ENCODE assay signal across 13 cellular contexts in genomic region chr22:36322602-36322915, GRCh38.
A peak's percentile ranks its signal among the peaks of the same experiment; 100 is the strongest.
DNase-seq lines count a peak whose midpoint lies in the region; ATAC-seq, FAIRE-seq and TF ChIP-seq lines count a peak whose summit lies in the region.
"Had no signal": no experiment of that assay in that cellular context is flagged by ENCODE, and none has a peak within 500 bp of the region (broad histone marks: within the 10 kb centered on the region; RNA-seq: fewer than 3 reads in every experiment).

No MANE protein-coding gene starts in this region.

- TF ChIP-seq CTCF in heart left ventricle (IDR thresholded peaks at IDR 0.05) (no peak), endothelial cell of umbilical vein (IDR thresholded peaks at IDR 0.05; ENCODE audit: extremely low read depth in 1 of 2, insufficient read depth in 1 of 2, low read depth in 1 of 2, low read length in 2 of 2) (no peak), osteocyte (IDR thresholded peaks at IDR 0.05) (no peak), upper lobe of left lung (IDR thresholded peaks at IDR 0.05) (no peak)

- H4K20me1 ChIP-seq in endothelial cell of umbilical vein (replicated peaks; ENCODE audit: control insufficient read depth, extremely low read depth, insufficient read depth, low read length), result no peaks in the 10 kb centered on the region
- 0 out of 2 replicates have a peak, but pooled peaks cover 5% of the 10 kb centered on the region for H4K20me1 ChIP-seq in Karpas-422 (ENCODE audit: insufficient read depth, low read depth, low read length)

- H3K27ac ChIP-seq in heart left ventricle, result peak overlapping the region; percentile 89 to 100 (median 94)
- peak overlapping the region; percentile 72 for H3K27ac ChIP-seq in endothelial cell of umbilical vein (ENCODE audit: insufficient read depth, low read depth, low read length)
- peak overlapping the region; percentile 88 to 93 (median 90) for H3K27ac ChIP-seq in upper lobe of left lung
- H3K27ac ChIP-seq in effector memory CD4-positive, alpha-beta T cell (ENCODE audit: insufficient read depth, low read length, poor library complexity, severe bottlenecking), result no peak overlapping the region
- no peak overlapping the region for H3K27ac ChIP-seq in Karpas-422 (ENCODE audit: low read length)

- H3K36me3 ChIP-seq in heart left ventricle, result peaks cover 0 to 100% (median 89%) of the 10 kb centered on the region in 9 donors
- H3K36me3 ChIP-seq in endothelial cell of umbilical vein (ENCODE audit: control insufficient read depth in 2 of 2, extremely low read depth in 1 of 2, insufficient read depth in 2 of 2, low read length in 2 of 2), result peaks cover 77 to 81% of the 10 kb centered on the region in 2 experiments
- peaks cover 61 to 96% (median 89%) of the 10 kb centered on the region in 4 donors for H3K36me3 ChIP-seq in upper lobe of left lung
- H3K36me3 ChIP-seq in effector memory CD4-positive, alpha-beta T cell (ENCODE audit: control insufficient read depth, insufficient read depth, low read length), result peaks cover 100% of the 10 kb centered on the region
- H3K36me3 ChIP-seq in Karpas-422 (ENCODE audit: insufficient read depth, low read length), result peaks cover 5% of the 10 kb centered on the region

- no TSS peak for BruUV-seq in endothelial cell of umbilical vein (replicated peaks; lab: Mats Ljungman, UMichigan)

- H3K9me3 Mint-ChIP-seq in osteocyte (ENCODE audit: unreplicated experiment), result no peaks in the 10 kb centered on the region

- H3K9me3 ChIP-seq in heart left ventricle (no peaks in the 10 kb centered on the region), endothelial cell of umbilical vein (replicated peaks; ENCODE audit: control insufficient read depth, insufficient read depth, low read length) (no peaks in the 10 kb centered on the region), upper lobe of left lung (no peaks in the 10 kb centered on the region), Karpas-422 (ENCODE audit: low read length) (no peaks in the 10 kb centered on the region)
- H3K9me3 ChIP-seq in effector memory CD4-positive, alpha-beta T cell (ENCODE audit: control insufficient read depth, low read length), result no peaks in the 10 kb centered on the region
- H3K9me3 ChIP-seq: pancreas had no signal

- no peak overlapping the region for H3K4me3 Mint-ChIP-seq in osteocyte (ENCODE audit: unreplicated experiment)

- no peaks in the 10 kb centered on the region for H3K27me3 ChIP-seq in heart left ventricle
- H3K27me3 ChIP-seq in endothelial cell of umbilical vein (ENCODE audit: control insufficient read depth in 2 of 2, insufficient read depth in 2 of 2, low read length in 2 of 2), result no peaks in the 10 kb centered on the region
- H3K27me3 ChIP-seq in upper lobe of left lung, result no peaks in the 10 kb centered on the region
- no peaks in the 10 kb centered on the region for H3K27me3 ChIP-seq in effector memory CD4-positive, alpha-beta T cell (replicated peaks; ENCODE audit: control insufficient read depth, insufficient read depth, low read length, poor library complexity, severe bottlenecking)
- H3K27me3 ChIP-seq in Karpas-422 (ENCODE audit: low read length), result no peaks in the 10 kb centered on the region
- H3K27me3 ChIP-seq: pancreas had no signal

- peaks cover 52% of the 10 kb centered on the region for H3K4me1 Mint-ChIP-seq in osteocyte (ENCODE audit: unreplicated experiment)

- H3K4me3 ChIP-seq in heart left ventricle (no peak overlapping the region), endothelial cell of umbilical vein (replicated peaks in 1 of 3; ENCODE audit: insufficient read depth in 1 of 3, low read depth in 1 of 3, low read length in 3 of 3) (no peak overlapping the region), upper lobe of left lung (no peak overlapping the region), Karpas-422 (ENCODE audit: low read length) (no peak overlapping the region)
- H3K4me3 ChIP-seq in effector memory CD4-positive, alpha-beta T cell (ENCODE audit: insufficient read depth, low read depth, low read length, poor library complexity, severe bottlenecking), result no peak overlapping the region
- H3K4me3 ChIP-seq: GM12878, pancreas had no signal

- ATAC-seq in heart left ventricle (no peak), upper lobe of left lung (ENCODE audit: low FRiP score in 2 of 2) (no peak)
- ATAC-seq: GM12878 had no signal

- peaks cover 52% of the 10 kb centered on the region for H3K36me3 Mint-ChIP-seq in osteocyte (ENCODE audit: unreplicated experiment)

- peaks cover 94% of the 10 kb centered on the region for H3K79me2 ChIP-seq in endothelial cell of umbilical vein (ENCODE audit: control insufficient read depth, insufficient read depth, low read length)
- H3K79me2 ChIP-seq in Karpas-422 (ENCODE audit: low read length), result no peaks in the 10 kb centered on the region

- H3K27ac Mint-ChIP-seq in osteocyte (ENCODE audit: unreplicated experiment), result peak overlapping the region; percentile 100

- peaks cover 22 to 73% (median 62%) of the 10 kb centered on the region in 12 donors for H3K4me1 ChIP-seq in heart left ventricle
- peaks cover 55% of the 10 kb centered on the region for H3K4me1 ChIP-seq in endothelial cell of umbilical vein (ENCODE audit: control insufficient read depth, extremely low read depth, insufficient read depth, low read length)
- peaks cover 48 to 72% (median 67%) of the 10 kb centered on the region in 4 donors for H3K4me1 ChIP-seq in upper lobe of left lung
- no peaks in the 10 kb centered on the region for H3K4me1 ChIP-seq in effector memory CD4-positive, alpha-beta T cell (ENCODE audit: control insufficient read depth, insufficient read depth, low read length, poor library complexity, severe bottlenecking)
- no peaks in the 10 kb centered on the region for H3K4me1 ChIP-seq in Karpas-422 (ENCODE audit: low read length)

- intact Hi-C loops in heart left ventricle (cut with DNase I), result loop anchor here in 7 of 10 donors (5.0 kb wide), 3 partner anchors 60 to 150 kb away; no protein-coding TSS in a partner anchor
- intact Hi-C loops in cardiac septum (cut with DNase I), result loop anchor here (2.0 to 5.0 kb wide), 2 partner anchors 64 to 145 kb away; partner anchors contain the start of gene MYH9
- intact Hi-C loops in endothelial cell of umbilical vein (cut with micrococcal nuclease), result no loop called here

- 73 to 80% (median 75%) methylated on average over 6 to 11 of the region's 11 CpGs for WGBS in heart left ventricle, 4 donors
- 83 to 84% methylated on average over 11 of the region's 11 CpGs for WGBS in upper lobe of left lung, 2 donors

- CTCF ChIA-PET in endothelial cell of umbilical vein (lab: Charles Lee), result interaction anchor here (1.0 to 3.2 kb wide), 3 partner anchors 20 to 164 kb away, joined by 4 to 9 read pairs (median 4); no protein-coding TSS in a partner anchor

- FAIRE-seq in endothelial cell of umbilical vein (lab: Jason Lieb, UNC), result no peak
- FAIRE-seq: GM12878, islet of Langerhans, pancreas had no signal

- no peak for TF ChIP-seq EP300 in upper lobe of left lung (IDR thresholded peaks at IDR 0.05)

- peak in 1 of 5 donors; percentile 23 for DNase-seq in heart left ventricle
- no peak for DNase-seq in cardiac septum (ENCODE audit: low spot score)
- no peak for DNase-seq in endothelial cell of umbilical vein (ENCODE audit: low read depth, low spot score)
- no peak for DNase-seq in osteocyte (ENCODE audit: extremely low spot score, unreplicated experiment)
- DNase-seq in upper lobe of left lung, result no peak
- DNase-seq in effector memory CD4-positive, alpha-beta T cell, result no peak
- DNase-seq in globus pallidus (ENCODE audit: low spot score), result no peak
- DNase-seq in Karpas-422, result no peak
- DNase-seq: GOT3; stimulated activated CD4-positive, alpha-beta T cell treated with anti-CD3 and anti-CD28 coated beads, Interleukin-4, amount 100 ng/mL, for 4 hours had no signal

- POLR2A ChIA-PET in endothelial cell of umbilical vein (lab: Charles Lee), result no interaction called here

- H3K4me2 ChIP-seq in endothelial cell of umbilical vein (ENCODE audit: insufficient read depth, low read length), result no peak overlapping the region
- H3K4me2 ChIP-seq in Karpas-422 (ENCODE audit: low read depth, low read length, poor library complexity, severe bottlenecking), result no peak overlapping the region

- no peaks in the 10 kb centered on the region for H3K9me1 ChIP-seq in endothelial cell of umbilical vein (replicated peaks; ENCODE audit: control insufficient read depth, extremely low read depth, insufficient read depth, low read length)

- H3K9me2 ChIP-seq in Karpas-422 (replicated peaks; ENCODE audit: insufficient read depth, low read length), result no peaks in the 10 kb centered on the region

- dilution Hi-C loops in endothelial cell of umbilical vein (cut with MboI; ENCODE audit: extremely low pct_ligation_motif_present, low sequenced_read_pairs), result no loop called here

- H3K27me3 Mint-ChIP-seq in osteocyte (ENCODE audit: unreplicated experiment), result no peaks in the 10 kb centered on the region

- TF ChIP-seq POLR2A in heart left ventricle (IDR thresholded peaks at IDR 0.05) (no peak), endothelial cell of umbilical vein (IDR thresholded peaks at IDR 0.05; ENCODE audit: low read depth, low read length) (no peak), upper lobe of left lung (IDR thresholded peaks at IDR 0.05) (no peak)

- no peak overlapping the region for H2AFZ ChIP-seq in endothelial cell of umbilical vein (ENCODE audit: low read depth, low read length)
- no peak overlapping the region for H2AFZ ChIP-seq in Karpas-422 (ENCODE audit: low read length)

- H3K9ac ChIP-seq in endothelial cell of umbilical vein (replicated peaks; ENCODE audit: extremely low read depth, insufficient read depth, low read length) (no peak overlapping the region), Karpas-422 (ENCODE audit: low read length) (no peak overlapping the region)

TF ChIP-seq in endothelial cell of umbilical vein, 7 proteins besides CTCF, POLR2A, EP300 and RAD21:
- no peak for TF ChIP-seq FOS (IDR thresholded peaks at IDR 0.05; ENCODE audit: borderline replicate concordance, insufficient read depth, low read length)
- TF ChIP-seq GATA2 (IDR thresholded peaks at IDR 0.05; ENCODE audit: insufficient read depth, insufficient read length, low read depth, low read length), result no peak
- no peak for TF ChIP-seq POLR2AphosphoS5 (IDR thresholded peaks at IDR 0.05; ENCODE audit: insufficient read depth, low read depth, low read length)
- TF ChIP-seq MAX (IDR thresholded peaks at IDR 0.05; ENCODE audit: insufficient read depth, insufficient read length), result no peak
- TF ChIP-seq JUN (IDR thresholded peaks at IDR 0.05; ENCODE audit: borderline replicate concordance, insufficient read depth, insufficient read length, low read depth), result no peak
- TF ChIP-seq MYC (IDR thresholded peaks at IDR 0.05; ENCODE audit: low read depth, low read length), result no peak
- TF ChIP-seq EZH2 (IDR thresholded peaks at IDR 0.05; ENCODE audit: borderline replicate concordance, low read depth, low read length, severe bottlenecking), result no peak

Comparison
In these comparisons a context has a peak if more than half of its experiments do, and no peak if none do; other contexts are left out.
1. H3K27ac ChIP-seq: peak in heart left ventricle (12 of 12), endothelial cell of umbilical vein (single experiment) and upper lobe of left lung (4 of 4); none in effector memory CD4-positive, alpha-beta T cell (single experiment) and Karpas-422 (single experiment).